Comparison of ENCODE assay signal across 17 cellular contexts in the genomic region with DNA sequence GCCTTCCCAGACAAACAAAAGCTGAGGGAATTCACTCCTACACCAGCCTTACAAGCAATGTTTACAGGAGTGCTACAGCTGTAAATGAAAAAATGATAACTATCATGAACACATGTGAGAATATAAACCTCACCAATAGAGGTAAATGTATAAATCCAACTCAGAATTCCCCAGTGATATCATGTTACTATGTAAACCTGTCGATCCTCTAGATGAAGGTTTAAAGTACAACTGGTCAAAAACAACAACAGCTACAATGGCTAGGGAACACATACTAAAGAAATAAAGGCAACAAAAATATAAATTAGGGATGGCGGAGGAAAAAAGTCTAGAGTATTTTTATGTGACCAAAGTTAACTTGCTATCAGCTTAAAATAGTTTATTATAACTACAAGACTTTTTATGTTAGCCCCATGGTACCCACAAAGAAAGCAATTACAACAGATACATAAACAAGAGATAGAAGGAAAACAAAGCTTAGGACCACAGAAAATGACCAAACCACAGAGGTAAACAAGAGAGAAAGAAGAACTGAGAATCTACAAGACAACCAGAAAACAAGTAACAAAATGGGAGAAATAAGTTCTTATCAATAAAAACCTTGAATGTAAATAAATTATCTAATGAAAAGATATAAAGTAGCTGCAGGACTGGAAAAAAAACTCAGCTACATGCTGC. TPM values are rescaled to one million over a fixed set of nuclear protein-coding genes. Genes with fewer than 3 reads are reported as not detected.
DNase-seq lines count a peak whose midpoint lies in the region; ATAC-seq and TF ChIP-seq lines count a peak whose summit lies in the region.
"Had no signal": no experiment of that assay in that cellular context is flagged by ENCODE, and none has a peak within 500 bp of the region (broad histone marks: within the 10 kb centered on the region; RNA-seq: fewer than 3 reads in every experiment).

No MANE protein-coding gene starts in this region.

- TF ChIP-seq CTCF in activated CD8-positive, alpha-beta T cell treated with anti-CD3 and anti-CD28 coated beads for 36 hours (IDR thresholded peaks at IDR 0.05), result no peak

- ATAC-seq in GM19351 (IDR thresholded peaks at IDR 0.05; ENCODE audit: unreplicated experiment) (peak; percentile 59), HG02938 (IDR thresholded peaks at IDR 0.05; ENCODE audit: unreplicated experiment) (peak; percentile 53)
- ATAC-seq in activated CD8-positive, alpha-beta T cell treated with anti-CD3 and anti-CD28 coated beads for 36 hours, result no peak

- CTCF ChIA-PET in activated CD8-positive, alpha-beta T cell treated with anti-CD3 and anti-CD28 coated beads for 36 hours (lab: Charles Lee), result interaction anchor here (1.1 kb wide), 1 partner anchor 67 kb away, joined by 5 read pairs; no protein-coding TSS in a partner anchor

- H3K27ac Mint-ChIP-seq in activated CD8-positive, alpha-beta T cell treated with anti-CD3 and anti-CD28 coated beads for 36 hours, result no peak overlapping the region
- H3K27ac Mint-ChIP-seq: T-helper 2 cell treated with Interferon-gamma antibody and Interleukin-4, amounts not matched to agents 5 μg/mL and 100 μg/mL, for 36 hours had no signal

- POLR2A ChIA-PET in activated CD8-positive, alpha-beta T cell treated with anti-CD3 and anti-CD28 coated beads for 36 hours (lab: Charles Lee), result no interaction called here

- H3K4me3 Mint-ChIP-seq in activated CD8-positive, alpha-beta T cell treated with anti-CD3 and anti-CD28 coated beads for 36 hours, result no peak overlapping the region
- H3K4me3 Mint-ChIP-seq: T-helper 2 cell treated with Interferon-gamma antibody and Interleukin-4, amounts not matched to agents 5 μg/mL and 100 μg/mL, for 36 hours had no signal

- peaks cover 37% of the 10 kb centered on the region for H3K27me3 Mint-ChIP-seq in activated CD8-positive, alpha-beta T cell treated with anti-CD3 and anti-CD28 coated beads for 36 hours

- intact Hi-C loops in activated CD8-positive, alpha-beta T cell treated with anti-CD3 and anti-CD28 coated beads for 36 hours (cut with micrococcal nuclease), result no loop called here

- H3K36me3 Mint-ChIP-seq in activated CD8-positive, alpha-beta T cell treated with anti-CD3 and anti-CD28 coated beads for 36 hours (ENCODE audit: low read depth), result no peaks in the 10 kb centered on the region

- no peaks in the 10 kb centered on the region for H3K4me1 Mint-ChIP-seq in activated CD8-positive, alpha-beta T cell treated with anti-CD3 and anti-CD28 coated beads for 36 hours (ENCODE audit: low read depth)

- DNase-seq in NCI-H748 (lab: John Stamatoyannopoulos, UW; ENCODE audit: unreplicated experiment), result peak; percentile 29
- DNase-seq in NCI-H748 treated with DMSO at 0.1 percent for 48 hours (lab: John Stamatoyannopoulos, UW), result no peak
- no peak for DNase-seq in DMS153 (lab: John Stamatoyannopoulos, UW)
- DNase-seq in activated CD8-positive, alpha-beta T cell treated with anti-CD3 and anti-CD28 coated beads for 36 hours, result no peak
- no peak for DNase-seq in stimulated activated CD4-positive, alpha-beta T cell treated with anti-CD3 and anti-CD28 coated beads, Interleukin-15, amount 100 ng/mL, for 24 hours
- DNase-seq in 8988T, result no peak
- DNase-seq: DMS 273 treated with DMSO at 0.1 percent for 48 hours, EL, KG1, NCI-H1092, NCI-H2081 treated with DMSO at 0.1 percent for 48 hours, NCI-H69 had no signal

- no peaks in the 10 kb centered on the region for H3K9me3 Mint-ChIP-seq in activated CD8-positive, alpha-beta T cell treated with anti-CD3 and anti-CD28 coated beads for 36 hours
- H3K9me3 Mint-ChIP-seq: T-helper 2 cell treated with Interferon-gamma antibody and Interleukin-4, amounts not matched to agents 5 μg/mL and 100 μg/mL, for 36 hours had no signal

RNA-seq across cellular contexts. Expression of a gene that starts 8.3 kb away (rescaled TPM):
- under 1 TPM; 0.11 to 0.20 TPM for total RNA-seq in activated CD8-positive, alpha-beta T cell treated with anti-CD3 and anti-CD28 coated beads for 36 hours

RNA-seq across cellular contexts. Expression of a gene that starts 31.7 kb away (rescaled TPM):
- not detected for total RNA-seq in activated CD8-positive, alpha-beta T cell treated with anti-CD3 and anti-CD28 coated beads for 36 hours
- total RNA-seq: M059J, SK-MEL-5 had no signal
